Comparison of ENCODE assay signal across 22 cellular contexts in genomic region chr13:83984793-83985192, GRCh38.
"Had no signal": no experiment of that assay in that cellular context is flagged by ENCODE, and none has a peak within 500 bp of the region (broad histone marks: within the 10 kb centered on the region; RNA-seq: fewer than 3 reads in every experiment).

No MANE protein-coding gene starts in this region.

- H3K27me3 ChIP-seq: gastrocnemius medialis, sigmoid colon, testis, tibial artery had no signal

- FAIRE-seq: endometrium, keratinocyte had no signal

- ATAC-seq: effector memory CD8-positive, alpha-beta T cell; gastrocnemius medialis; left ventricle myocardium superior; mucosa of descending colon; naive thymus-derived CD4-positive, alpha-beta T cell; right cardiac atrium; stimulated activated effector memory CD8-positive, alpha-beta T cell treated with anti-CD3 and anti-CD28 coated beads, Interleukin-12 subunit alpha, Interleukin-12 subunit beta, amount 100 ng/mL, for 72 hours; stimulated activated naive CD8-positive, alpha-beta T cell treated with anti-CD3 and anti-CD28 coated beads, Interleukin-15, Interleukin-2, amounts not matched to agents 100 U/mL and 50 U/mL, for 24 hours had no signal

- H3K27ac ChIP-seq: coronary artery, gastrocnemius medialis, prostate gland, sigmoid colon, testis, tibial artery had no signal

- H3K9me3 ChIP-seq: gastrocnemius medialis, prostate gland, sigmoid colon, testis, tibial artery had no signal

- H3K36me3 ChIP-seq: gastrocnemius medialis, prostate gland, sigmoid colon, tibial artery had no signal

- H3K4me1 ChIP-seq: gastrocnemius medialis, prostate gland, sigmoid colon, testis, tibial artery had no signal

- H3K4me3 ChIP-seq: coronary artery, gastrocnemius medialis, lung, mucosa of descending colon, prostate gland, sigmoid colon, tibial artery had no signal

- DNase-seq: effector memory CD8-positive, alpha-beta T cell; foreskin fibroblast; gastrocnemius medialis; head of caudate nucleus; left ventricle myocardium superior; mucosa of descending colon; naive thymus-derived CD4-positive, alpha-beta T cell; nucleus accumbens; right cardiac atrium; sigmoid colon; stimulated activated CD4-positive, alpha-beta T cell treated with anti-CD3 and anti-CD28 coated beads, Interleukin-2, amount 100 ng/mL, for 24 hours; stimulated activated CD4-positive, alpha-beta T cell treated with anti-CD3 and anti-CD28 coated beads, Interleukin-4, amount 100 ng/mL, for 24 hours; stimulated activated naive CD8-positive, alpha-beta T cell treated with anti-CD3 and anti-CD28 coated beads, Interleukin-15, Interleukin-2, amounts not matched to agents 100 U/mL and 50 U/mL, for 24 hours; substantia nigra; testis; tibial artery had no signal
